Comparison of ENCODE assay signal across 10 cellular contexts in genomic region chr6:13484138-13484708, GRCh38. TPM values are rescaled to one million over a fixed set of nuclear protein-coding genes. Genes with fewer than 3 reads are reported as not detected.
A peak's percentile ranks its signal among the peaks of the same experiment; 100 is the strongest.
DNase-seq lines count a peak whose midpoint lies in the region; ATAC-seq, FAIRE-seq and TF ChIP-seq lines count a peak whose summit lies in the region.
"Had no signal": no experiment of that assay in that cellular context is flagged by ENCODE, and none has a peak within 500 bp of the region (broad histone marks: within the 10 kb centered on the region; RNA-seq: fewer than 3 reads in every experiment).

No MANE protein-coding gene starts in this region.

- H3K23ac ChIP-seq in H1 (ENCODE audit: insufficient read length) = no peak overlapping the region

- TF ChIP-seq RAD21 in H1 (IDR thresholded peaks at IDR 0.05 in 1 of 2, conservative IDR thresholded peaks at IDR 0.05 in 1 of 2; ENCODE audit: low read depth in 2 of 2, low read length in 2 of 2) = no peak

- H3K14ac ChIP-seq in H1 (ENCODE audit: insufficient read length) = no peak overlapping the region

- H3F3A ChIP-seq in OCI-LY1 (ENCODE audit: insufficient read depth, low read length) = 0 out of 2 replicates have a peak, but pooled peaks cover 3% of the 10 kb centered on the region

- FAIRE-seq in H1 (lab: Jason Lieb, UNC) (no peak), small intestine (lab: Jason Lieb, UNC) (no peak)

- H3K23me2 ChIP-seq in H1 (ENCODE audit: low read depth, low read length) = peaks cover 29% of the 10 kb centered on the region

- no peak overlapping the region for H3K18ac ChIP-seq in H1 (ENCODE audit: extremely low read depth, low read length)

- H3K36me3 ChIP-seq in OCI-LY1 (ENCODE audit: insufficient read depth, low read length) (peaks cover 16% of the 10 kb centered on the region; the same call in 1 of the 2 replicates), H1 (ENCODE audit: control insufficient read depth in 2 of 4, insufficient read depth in 4 of 4, low read length in 3 of 4) (no peaks in the 10 kb centered on the region), small intestine (ENCODE audit: control insufficient read depth in 2 of 2, insufficient read depth in 2 of 2, low read length in 2 of 2) (no peaks in the 10 kb centered on the region)
- H3K36me3 ChIP-seq: brain microvascular endothelial cell had no signal

- no peaks in the 10 kb centered on the region for H3K9me3 ChIP-seq in OCI-LY1 (ENCODE audit: low read length)
- no peaks in the 10 kb centered on the region for H3K9me3 ChIP-seq in H1 (ENCODE audit: insufficient read depth in 2 of 2, low read depth in 1 of 2, low read length in 1 of 2)
- H3K9me3 ChIP-seq in small intestine (ENCODE audit: control insufficient read depth, low read depth) = no peaks in the 10 kb centered on the region

- H2BK20ac ChIP-seq in H1 (ENCODE audit: low read length) = no peak overlapping the region

- no peaks in the 10 kb centered on the region for H3K9me2 ChIP-seq in OCI-LY1 (ENCODE audit: low read depth, low read length)

- no peak overlapping the region for H2BK120ac ChIP-seq in H1 (replicated peaks; ENCODE audit: low read depth, low read length)

- H3K79me1 ChIP-seq in H1 (ENCODE audit: low read depth, low read length) = peaks cover 3% of the 10 kb centered on the region; the same call in 1 of the 2 replicates

- H3K4me2 ChIP-seq in OCI-LY1 (ENCODE audit: low read length) (peak overlapping the region; percentile 81), H1 (ENCODE audit: insufficient read depth in 1 of 2, low read depth in 2 of 2, low read length in 2 of 2) (no peak overlapping the region)

- H2AK5ac ChIP-seq in H1 (ENCODE audit: low read depth, low read length) = no peak overlapping the region

- peak overlapping the region; percentile 77; the same call in 1 of the 2 replicates for H2BK15ac ChIP-seq in H1 (ENCODE audit: low read length)

- H3K4me1 ChIP-seq in OCI-LY1 (ENCODE audit: insufficient read depth, low read length, severe bottlenecking) (peaks cover 65% of the 10 kb centered on the region), H1 (replicated peaks in 1 of 4; ENCODE audit: control insufficient read depth in 3 of 4, insufficient read depth in 4 of 4, low read length in 3 of 4) (peaks cover 0 to 8% (median 3%) of the 10 kb centered on the region in 4 experiments; a peak in 5 of 7 replicates), small intestine (ENCODE audit: control insufficient read depth in 2 of 2, insufficient read depth in 1 of 2, low read depth in 1 of 2, low read length in 1 of 2) (no peaks in the 10 kb centered on the region), foreskin keratinocyte (peaks cover 34% of the 10 kb centered on the region)

- no peak overlapping the region for H2BK5ac ChIP-seq in H1 (ENCODE audit: low read depth, low read length)

- H3K9ac ChIP-seq in OCI-LY1 (ENCODE audit: low read length) (peak overlapping the region; percentile 70), H1 (replicated peaks in 1 of 4; ENCODE audit: extremely low read depth in 1 of 4, low read depth in 3 of 4, low read length in 3 of 4) (no peak overlapping the region)

- no peak overlapping the region for H4K91ac ChIP-seq in H1 (replicated peaks; ENCODE audit: insufficient read length, low read length)

- peaks cover 29% of the 10 kb centered on the region for H3K79me2 ChIP-seq in OCI-LY1 (ENCODE audit: insufficient read depth, low read length)
- H3K79me2 ChIP-seq in H1 (ENCODE audit: control insufficient read depth in 1 of 2, insufficient read depth in 2 of 2, low read length in 2 of 2) = peaks cover 0 to 21% of the 10 kb centered on the region in 2 experiments; a peak in 3 of 4 replicates

- peak overlapping the region; percentile 39 for H3K27ac ChIP-seq in OCI-LY1 (ENCODE audit: low read depth, low read length, poor library complexity, severe bottlenecking)
- H3K27ac ChIP-seq in H1 (ENCODE audit: low read depth, low read length) = no peak overlapping the region
- H3K27ac ChIP-seq in small intestine (ENCODE audit: low read depth in 1 of 2, low read length in 1 of 2) = no peak overlapping the region
- H3K27ac ChIP-seq in foreskin keratinocyte = no peak overlapping the region
- H3K27ac ChIP-seq: brain microvascular endothelial cell had no signal

- no peak for TF ChIP-seq EP300 in H1 (IDR thresholded peaks at IDR 0.05; ENCODE audit: borderline replicate concordance in 1 of 2, low read depth in 2 of 2, low read length in 2 of 2)

- WGBS in H1 (ENCODE audit: extremely low coverage in 1 of 2, insufficient coverage in 1 of 2, insufficient read length in 1 of 2, insufficient replicate concordance in 2 of 2, low coverage in 1 of 2, low lambda C conversion rate in 2 of 2, missing lambda C conversion rate in 1 of 2), 2 experiments = 87% methylated on average over 6 of the region's 6 CpGs; no CpG with 5 or more reads in 1 of the 2 experiments
- 41 to 55% (median 45%) methylated on average over 6 of the region's 6 CpGs for WGBS in small intestine, 3 donors

- POLR2A ChIA-PET in H1 (lab: Charles Lee; ENCODE audit: partially characterized antibody) = interaction anchor here (2.1 to 3.7 kb wide), 3 partner anchors 10 to 90 kb away, joined by 4 to 29 read pairs (median 7); partner anchors contain the start of gene SIRT5

- H2AFZ ChIP-seq in OCI-LY1 (ENCODE audit: low read length) = no peak overlapping the region
- H2AFZ ChIP-seq in H1 (ENCODE audit: low read length) = no peak overlapping the region

- no peak overlapping the region for H3K4ac ChIP-seq in H1 (replicated peaks; ENCODE audit: insufficient read length, low read depth, low read length)

- no peak overlapping the region for H4K5ac ChIP-seq in H1 (ENCODE audit: insufficient read length, low read depth, low read length)

- CTCF ChIA-PET in H1 (lab: Charles Lee; ENCODE audit: partially characterized antibody) = interaction anchor here (1.1 to 1.5 kb wide), 3 partner anchors 55 to 150 kb away, joined by 3 to 4 read pairs (median 3); no protein-coding TSS in a partner anchor

- ATAC-seq in foreskin keratinocyte = no peak
- ATAC-seq: sciatic nerve had no signal

- H3K4me3 ChIP-seq in GM08714 (ENCODE audit: low read length) (peak overlapping the region; percentile 87), OCI-LY1 (ENCODE audit: low read depth, low read length, poor library complexity, severe bottlenecking) (peak overlapping the region; percentile 89), H1 (ENCODE audit: extremely low read depth in 1 of 4, insufficient read depth in 2 of 4, low read depth in 3 of 4, low read length in 4 of 4) (no peak overlapping the region), small intestine (ENCODE audit: low read depth in 1 of 2, low read length in 2 of 2) (peak overlapping the region in 1 of 2 donors; percentile 15)

- H3K27me3 ChIP-seq in OCI-LY1 (ENCODE audit: insufficient read depth, low read length) (no peaks in the 10 kb centered on the region), H1 (replicated peaks in 1 of 4; ENCODE audit: control insufficient read depth in 3 of 4, extremely low read depth in 1 of 4, insufficient read depth in 3 of 4, low read length in 3 of 4) (peaks cover 7 to 45% (median 29%) of the 10 kb centered on the region in 4 experiments), small intestine (ENCODE audit: control insufficient read depth in 2 of 2, insufficient read depth in 2 of 2, low read length in 2 of 2) (no peaks in the 10 kb centered on the region), foreskin keratinocyte (no peaks in the 10 kb centered on the region)
- H3K27me3 ChIP-seq: brain microvascular endothelial cell had no signal

- no peak overlapping the region for H3K56ac ChIP-seq in H1 (replicated peaks; ENCODE audit: insufficient read length, low read depth, low read length)

- DNase-seq in H1 (ENCODE audit: low read depth in 1 of 2, low spot score in 2 of 2) = no peak
- DNase-seq in small intestine = peak; percentile 52
- DNase-seq in foreskin keratinocyte = no peak
- DNase-seq in NCI-H1092 (lab: John Stamatoyannopoulos, UW) = no peak
- DNase-seq in amygdala (lab: John Stamatoyannopoulos, UW) = no peak
- DNase-seq in middle frontal gyrus (ENCODE audit: extremely low spot score, low spot score) = no peak
- DNase-seq: brain microvascular endothelial cell had no signal

- TF ChIP-seq POLR2A in H1 (IDR thresholded peaks at IDR 0.05; ENCODE audit: control extremely low read depth in 1 of 2, low read depth in 2 of 2, low read length in 2 of 2) = no peak

- H4K8ac ChIP-seq in H1 (ENCODE audit: extremely low read depth, insufficient read depth, low read length) = no peak overlapping the region

- no peaks in the 10 kb centered on the region for H4K20me1 ChIP-seq in OCI-LY1 (ENCODE audit: insufficient read depth, low read length)
- peaks cover 0 to 10% of the 10 kb centered on the region in 2 experiments for H4K20me1 ChIP-seq in H1 (replicated peaks in 1 of 2; ENCODE audit: control insufficient read depth in 1 of 2, insufficient read depth in 2 of 2, low read length in 2 of 2)

- TF ChIP-seq CTCF in OCI-LY1 (IDR thresholded peaks at IDR 0.05; ENCODE audit: low read length) = no peak
- TF ChIP-seq CTCF in H1 (IDR thresholded peaks at IDR 0.05; ENCODE audit: control extremely low read depth in 1 of 3, insufficient read depth in 1 of 3, low read depth in 1 of 3, low read length in 3 of 3) = no peak
- TF ChIP-seq CTCF in foreskin keratinocyte (conservative IDR thresholded peaks at IDR 0.05) = no peak

- H2BK12ac ChIP-seq in H1 (ENCODE audit: low read depth, low read length) = peak overlapping the region; percentile 32; the same call in 1 of the 2 replicates

TF ChIP-seq in H1, 55 proteins besides CTCF, POLR2A, EP300 and RAD21 (continues in another document):
- TF ChIP-seq NANOG (IDR thresholded peaks at IDR 0.05; ENCODE audit: insufficient read depth, low read depth, low read length, poor library complexity, severe bottlenecking) (no peak), SAP30 (IDR thresholded peaks at IDR 0.05; ENCODE audit: insufficient read depth, insufficient replicate concordance, low read length) (no peak), TBP (IDR thresholded peaks at IDR 0.05; ENCODE audit: low read depth, low read length) (no peak), RBBP5 (IDR thresholded peaks at IDR 0.05; ENCODE audit: borderline replicate concordance, low read depth, low read length) (no peak), NRF1 (IDR thresholded peaks at IDR 0.05; ENCODE audit: low read depth, low read length) (no peak), KDM4A (IDR thresholded peaks at IDR 0.05; ENCODE audit: low read depth, low read length, severe bottlenecking) (no peak)

RNA-seq across cellular contexts. Expression of gene GFOD1, which starts 3.2 kb away (rescaled TPM):
- total RNA-seq in H1 (2021; fragmentation: NEBNext Ultra II Directional; extraction: Animal tissue kit (Norgen Biotek cat#: 25700)) = 8.5 and 8.8 TPM in 2 replicates
- polyA plus RNA-seq in H1 (2011; rRNA removed) = 2.5 and 3.4 TPM in 2 replicates
- 2.8 TPM for polyA plus RNA-seq in H1 (2011; cell fraction: cytosol; rRNA removed)
- 4.1 TPM for polyA plus RNA-seq in H1 (2011; cell fraction: nucleus; rRNA removed)
- polyA plus RNA-seq in H1 (2012, experiment 1 of 2) = 2.5 to 3.4 TPM (median 3.1 TPM) in 4 replicates
- 0.63 TPM for polyA plus RNA-seq in H1 (2012, experiment 2 of 2)
- polyA plus RNA-seq in H1 (2013, experiment 1 of 2) = 3.5 TPM
- 3.6 TPM for polyA plus RNA-seq in H1 (2013, experiment 2 of 2)
- polyA minus RNA-seq in H1 (2011; rRNA and poly(A)+ RNA removed) = 8.5 and 10.8 TPM in 2 replicates
- 7.9 TPM for polyA minus RNA-seq in H1 (2011; cell fraction: cytosol; rRNA and poly(A)+ RNA removed)
- polyA minus RNA-seq in H1 (2011; cell fraction: nucleus; rRNA and poly(A)+ RNA removed) = 14.4 TPM
- polyA plus RNA-seq in small intestine = 1 to 10 TPM; 1.1 to 7.3 (median 1.9) TPM
- 10.3 and 11.1 TPM in 2 replicates for total RNA-seq in foreskin keratinocyte
- 3.3 and 3.7 TPM in 2 replicates for polyA plus RNA-seq in foreskin keratinocyte

Comparison
In these comparisons a context has a peak if more than half of its experiments do, and no peak if none do; other contexts are left out.
1. H3K4me3 ChIP-seq: peak in GM08714 (single experiment) and OCI-LY1 (single experiment); none in H1 (0 of 4).